In the genomic region with DNA sequence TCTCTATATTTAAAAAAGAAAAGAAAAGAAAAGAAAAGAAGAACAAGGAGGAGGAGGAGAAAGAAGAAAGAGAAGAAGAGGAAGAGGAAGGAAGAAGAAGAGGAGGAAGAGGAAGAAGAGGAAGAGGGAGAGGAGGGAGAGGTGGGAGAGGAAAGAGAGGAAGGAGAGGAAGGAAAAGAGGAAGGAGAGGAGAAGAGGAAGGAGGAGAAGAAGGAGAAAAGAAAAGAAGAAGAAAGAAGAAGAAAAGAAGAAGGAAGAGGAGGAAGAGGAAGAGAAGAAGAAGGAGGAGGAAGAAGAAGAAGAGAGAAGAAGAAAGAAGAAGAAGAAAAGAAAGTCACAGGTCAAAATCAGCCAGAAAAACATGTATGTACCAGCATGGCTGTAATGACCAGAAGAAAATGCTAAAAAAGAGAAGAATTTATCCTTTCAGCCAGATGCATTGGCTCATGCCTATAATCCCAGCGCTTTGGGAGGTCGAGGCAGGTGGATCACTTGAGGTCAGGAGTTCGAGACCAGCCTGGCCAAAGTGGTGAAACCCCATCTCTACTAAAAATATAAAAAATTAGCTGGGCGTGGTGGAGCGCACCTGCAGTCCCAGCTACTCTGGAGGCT, we compare ENCODE assay signal across 14 cellular contexts. TPM values are rescaled to one million over a fixed set of nuclear protein-coding genes. Genes with fewer than 3 reads are reported as not detected.
DNase-seq lines count a peak whose midpoint lies in the region; ATAC-seq and TF ChIP-seq lines count a peak whose summit lies in the region.
"Had no signal": no experiment of that assay in that cellular context is flagged by ENCODE, and none has a peak within 500 bp of the region (broad histone marks: within the 10 kb centered on the region; RNA-seq: fewer than 3 reads in every experiment).

No MANE protein-coding gene starts in this region.

- H3K4me1 Mint-ChIP-seq in activated naive CD4-positive, alpha-beta T cell treated with anti-CD3 and anti-CD28 coated beads, Interleukin-2, amount 50 U/mL, for 24 hours, result peaks cover 11% of the 10 kb centered on the region
- H3K4me1 Mint-ChIP-seq in WTC11, result peaks cover 14% of the 10 kb centered on the region
- H3K4me1 Mint-ChIP-seq in osteocyte (ENCODE audit: unreplicated experiment), result peaks cover 15% of the 10 kb centered on the region

- CTCF ChIA-PET in WTC11 (lab: Charles Lee), result no interaction called here

- peaks cover 5% of the 10 kb centered on the region for H3K27me3 ChIP-seq in neutrophil
- H3K27me3 ChIP-seq in right atrium auricular region, result no peaks in the 10 kb centered on the region
- H3K27me3 ChIP-seq: BLaER1 had no signal

- H3K4me1 ChIP-seq in neutrophil (ENCODE audit: control insufficient read depth in 1 of 2, insufficient read depth in 1 of 2, low read depth in 1 of 2, low read length in 1 of 2) (peaks cover 18 to 24% of the 10 kb centered on the region in 2 experiments), right atrium auricular region (peaks cover 0 to 6% of the 10 kb centered on the region in 2 donors)

- H3K36me3 ChIP-seq in neutrophil, result no peaks in the 10 kb centered on the region
- no peaks in the 10 kb centered on the region for H3K36me3 ChIP-seq in right atrium auricular region
- H3K36me3 ChIP-seq: BLaER1 had no signal

- POLR2A ChIA-PET in WTC11 (lab: Charles Lee), result no interaction called here

- H3K4me3 ChIP-seq in neutrophil (ENCODE audit: low read depth in 1 of 2, low read length in 1 of 2), result no peak overlapping the region
- no peak overlapping the region for H3K4me3 ChIP-seq in right atrium auricular region
- H3K4me3 ChIP-seq: BLaER1 had no signal

- H3K36me3 Mint-ChIP-seq in activated naive CD4-positive, alpha-beta T cell treated with anti-CD3 and anti-CD28 coated beads, Interleukin-2, amount 50 U/mL, for 24 hours, result no peaks in the 10 kb centered on the region
- H3K36me3 Mint-ChIP-seq in WTC11 (no peaks in the 10 kb centered on the region), osteocyte (ENCODE audit: unreplicated experiment) (no peaks in the 10 kb centered on the region)

- H3K27ac ChIP-seq in neutrophil (peak overlapping the region; percentile 50), right atrium auricular region (no peak overlapping the region)
- H3K27ac ChIP-seq: BLaER1 had no signal

- ATAC-seq in WTC11, result no peak
- no peak for ATAC-seq in GM19463 (IDR thresholded peaks at IDR 0.05; ENCODE audit: unreplicated experiment)
- ATAC-seq: CD8-positive, alpha-beta T cell had no signal

- H3K27me3 Mint-ChIP-seq in activated naive CD4-positive, alpha-beta T cell treated with anti-CD3 and anti-CD28 coated beads, Interleukin-2, amount 50 U/mL, for 24 hours, result no peaks in the 10 kb centered on the region
- H3K27me3 Mint-ChIP-seq in WTC11 (ENCODE audit: low read depth) (no peaks in the 10 kb centered on the region), osteocyte (ENCODE audit: unreplicated experiment) (peaks cover 5% of the 10 kb centered on the region)

- H3K9me3 Mint-ChIP-seq in activated naive CD4-positive, alpha-beta T cell treated with anti-CD3 and anti-CD28 coated beads, Interleukin-2, amount 50 U/mL, for 24 hours, result no peaks in the 10 kb centered on the region
- no peaks in the 10 kb centered on the region for H3K9me3 Mint-ChIP-seq in WTC11
- no peaks in the 10 kb centered on the region for H3K9me3 Mint-ChIP-seq in osteocyte (ENCODE audit: unreplicated experiment)
- H3K9me3 Mint-ChIP-seq: CD8-positive, alpha-beta T cell; H9 had no signal

- peak overlapping the region; percentile 68 for H3K27ac Mint-ChIP-seq in activated naive CD4-positive, alpha-beta T cell treated with anti-CD3 and anti-CD28 coated beads, Interleukin-2, amount 50 U/mL, for 24 hours
- H3K27ac Mint-ChIP-seq in WTC11, result no peak overlapping the region
- no peak overlapping the region for H3K27ac Mint-ChIP-seq in osteocyte (ENCODE audit: unreplicated experiment)
- H3K27ac Mint-ChIP-seq: CD8-positive, alpha-beta T cell had no signal

- no peak overlapping the region for H3K4me3 Mint-ChIP-seq in activated naive CD4-positive, alpha-beta T cell treated with anti-CD3 and anti-CD28 coated beads, Interleukin-2, amount 50 U/mL, for 24 hours
- H3K4me3 Mint-ChIP-seq in WTC11 (no peak overlapping the region), osteocyte (ENCODE audit: unreplicated experiment) (no peak overlapping the region)
- H3K4me3 Mint-ChIP-seq: CD8-positive, alpha-beta T cell; H9 had no signal

- no peak for TF ChIP-seq CTCF in WTC11 (IDR thresholded peaks at IDR 0.05)
- no peak for TF ChIP-seq CTCF in neutrophil (IDR thresholded peaks at IDR 0.05)
- TF ChIP-seq CTCF in right atrium auricular region (IDR thresholded peaks at IDR 0.05), result no peak
- no peak for TF ChIP-seq CTCF in osteocyte (IDR thresholded peaks at IDR 0.05)

- H3K9me3 ChIP-seq in neutrophil (no peaks in the 10 kb centered on the region), right atrium auricular region (no peaks in the 10 kb centered on the region)
- H3K9me3 ChIP-seq: BLaER1 had no signal

- no peak for DNase-seq in activated naive CD4-positive, alpha-beta T cell (lab: John Stamatoyannopoulos, UW)
- DNase-seq in WTC11 (ENCODE audit: low spot score) (no peak), right atrium auricular region (ENCODE audit: low spot score) (no peak), osteocyte (ENCODE audit: extremely low spot score, unreplicated experiment) (no peak)
- DNase-seq: 8988T; Calu3; CD8-positive, alpha-beta T cell; DMS79 treated with DMSO at 0.1 percent for 48 hours; GF-D8; H9 had no signal

TF ChIP-seq in WTC11, 78 proteins besides CTCF, POLR2A, EP300 and RAD21:
- TF ChIP-seq, protein P1, sequence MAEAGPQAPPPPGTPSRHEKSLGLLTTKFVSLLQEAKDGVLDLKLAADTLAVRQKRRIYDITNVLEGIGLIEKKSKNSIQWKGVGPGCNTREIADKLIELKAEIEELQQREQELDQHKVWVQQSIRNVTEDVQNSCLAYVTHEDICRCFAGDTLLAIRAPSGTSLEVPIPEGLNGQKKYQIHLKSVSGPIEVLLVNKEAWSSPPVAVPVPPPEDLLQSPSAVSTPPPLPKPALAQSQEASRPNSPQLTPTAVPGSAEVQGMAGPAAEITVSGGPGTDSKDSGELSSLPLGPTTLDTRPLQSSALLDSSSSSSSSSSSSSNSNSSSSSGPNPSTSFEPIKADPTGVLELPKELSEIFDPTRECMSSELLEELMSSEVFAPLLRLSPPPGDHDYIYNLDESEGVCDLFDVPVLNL (CRISPR knock-in tag; IDR thresholded peaks at IDR 0.05; ENCODE audit: borderline replicate concordance, low read depth), result no peak
- TF ChIP-seq, protein P2, sequence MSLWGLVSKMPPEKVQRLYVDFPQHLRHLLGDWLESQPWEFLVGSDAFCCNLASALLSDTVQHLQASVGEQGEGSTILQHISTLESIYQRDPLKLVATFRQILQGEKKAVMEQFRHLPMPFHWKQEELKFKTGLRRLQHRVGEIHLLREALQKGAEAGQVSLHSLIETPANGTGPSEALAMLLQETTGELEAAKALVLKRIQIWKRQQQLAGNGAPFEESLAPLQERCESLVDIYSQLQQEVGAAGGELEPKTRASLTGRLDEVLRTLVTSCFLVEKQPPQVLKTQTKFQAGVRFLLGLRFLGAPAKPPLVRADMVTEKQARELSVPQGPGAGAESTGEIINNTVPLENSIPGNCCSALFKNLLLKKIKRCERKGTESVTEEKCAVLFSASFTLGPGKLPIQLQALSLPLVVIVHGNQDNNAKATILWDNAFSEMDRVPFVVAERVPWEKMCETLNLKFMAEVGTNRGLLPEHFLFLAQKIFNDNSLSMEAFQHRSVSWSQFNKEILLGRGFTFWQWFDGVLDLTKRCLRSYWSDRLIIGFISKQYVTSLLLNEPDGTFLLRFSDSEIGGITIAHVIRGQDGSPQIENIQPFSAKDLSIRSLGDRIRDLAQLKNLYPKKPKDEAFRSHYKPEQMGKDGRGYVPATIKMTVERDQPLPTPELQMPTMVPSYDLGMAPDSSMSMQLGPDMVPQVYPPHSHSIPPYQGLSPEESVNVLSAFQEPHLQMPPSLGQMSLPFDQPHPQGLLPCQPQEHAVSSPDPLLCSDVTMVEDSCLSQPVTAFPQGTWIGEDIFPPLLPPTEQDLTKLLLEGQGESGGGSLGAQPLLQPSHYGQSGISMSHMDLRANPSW (CRISPR knock-in tag; conservative IDR thresholded peaks at IDR 0.05; ENCODE audit: low read depth), result no peak
- TF ChIP-seq, protein P3, sequence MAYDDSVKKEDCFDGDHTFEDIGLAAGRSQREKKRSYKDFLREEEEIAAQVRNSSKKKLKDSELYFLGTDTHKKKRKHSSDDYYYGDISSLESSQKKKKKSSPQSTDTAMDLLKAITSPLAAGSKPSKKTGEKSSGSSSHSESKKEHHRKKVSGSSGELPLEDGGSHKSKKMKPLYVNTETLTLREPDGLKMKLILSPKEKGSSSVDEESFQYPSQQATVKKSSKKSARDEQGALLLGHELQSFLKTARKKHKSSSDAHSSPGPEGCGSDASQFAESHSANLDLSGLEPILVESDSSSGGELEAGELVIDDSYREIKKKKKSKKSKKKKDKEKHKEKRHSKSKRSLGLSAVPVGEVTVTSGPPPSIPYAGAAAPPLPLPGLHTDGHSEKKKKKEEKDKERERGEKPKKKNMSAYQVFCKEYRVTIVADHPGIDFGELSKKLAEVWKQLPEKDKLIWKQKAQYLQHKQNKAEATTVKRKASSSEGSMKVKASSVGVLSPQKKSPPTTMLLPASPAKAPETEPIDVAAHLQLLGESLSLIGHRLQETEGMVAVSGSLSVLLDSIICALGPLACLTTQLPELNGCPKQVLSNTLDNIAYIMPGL (CRISPR knock-in tag; IDR thresholded peaks at IDR 0.05), result no peak
- TF ChIP-seq NR3C1 (CRISPR knock-in tag; conservative IDR thresholded peaks at IDR 0.05; ENCODE audit: low read depth), result no peak
- no peak for TF ChIP-seq MYBL2 (CRISPR knock-in tag; IDR thresholded peaks at IDR 0.05)
- TF ChIP-seq, protein P4, sequence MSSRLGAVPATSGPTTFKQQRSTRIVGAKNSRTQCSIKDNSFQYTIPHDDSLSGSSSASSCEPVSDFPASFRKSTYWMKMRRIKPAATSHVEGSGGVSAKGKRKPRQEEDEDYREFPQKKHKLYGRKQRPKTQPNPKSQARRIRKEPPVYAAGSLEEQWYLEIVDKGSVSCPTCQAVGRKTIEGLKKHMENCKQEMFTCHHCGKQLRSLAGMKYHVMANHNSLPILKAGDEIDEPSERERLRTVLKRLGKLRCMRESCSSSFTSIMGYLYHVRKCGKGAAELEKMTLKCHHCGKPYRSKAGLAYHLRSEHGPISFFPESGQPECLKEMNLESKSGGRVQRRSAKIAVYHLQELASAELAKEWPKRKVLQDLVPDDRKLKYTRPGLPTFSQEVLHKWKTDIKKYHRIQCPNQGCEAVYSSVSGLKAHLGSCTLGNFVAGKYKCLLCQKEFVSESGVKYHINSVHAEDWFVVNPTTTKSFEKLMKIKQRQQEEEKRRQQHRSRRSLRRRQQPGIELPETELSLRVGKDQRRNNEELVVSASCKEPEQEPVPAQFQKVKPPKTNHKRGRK (CRISPR knock-in tag; IDR thresholded peaks at IDR 0.05; ENCODE audit: borderline replicate concordance), result 0 out of 2 replicates have a peak, but pooled peaks have one; percentile 12

RNA-seq across cellular contexts. Expression of a gene that starts 5.3 kb away (rescaled TPM):
- total RNA-seq in WTC11 (2021), result 151 to 178 TPM (median 169 TPM) in 3 replicates
- total RNA-seq in right atrium auricular region, result 10 to 100 TPM; 53.4 to 85.3 TPM
- 62.1 and 74.0 TPM in 2 replicates for total RNA-seq in osteocyte

RNA-seq across cellular contexts. Expression of a gene that starts 30.8 kb away (rescaled TPM):
- total RNA-seq in WTC11 (2021), result 31.4 to 35.5 TPM (median 34.3 TPM) in 3 replicates
- 10 to 100 TPM; 43.5 to 60.0 TPM for total RNA-seq in right atrium auricular region
- 44.8 and 50.7 TPM in 2 replicates for total RNA-seq in osteocyte
